ENCODE assay signal across 8 cellular contexts in the genomic region with DNA sequence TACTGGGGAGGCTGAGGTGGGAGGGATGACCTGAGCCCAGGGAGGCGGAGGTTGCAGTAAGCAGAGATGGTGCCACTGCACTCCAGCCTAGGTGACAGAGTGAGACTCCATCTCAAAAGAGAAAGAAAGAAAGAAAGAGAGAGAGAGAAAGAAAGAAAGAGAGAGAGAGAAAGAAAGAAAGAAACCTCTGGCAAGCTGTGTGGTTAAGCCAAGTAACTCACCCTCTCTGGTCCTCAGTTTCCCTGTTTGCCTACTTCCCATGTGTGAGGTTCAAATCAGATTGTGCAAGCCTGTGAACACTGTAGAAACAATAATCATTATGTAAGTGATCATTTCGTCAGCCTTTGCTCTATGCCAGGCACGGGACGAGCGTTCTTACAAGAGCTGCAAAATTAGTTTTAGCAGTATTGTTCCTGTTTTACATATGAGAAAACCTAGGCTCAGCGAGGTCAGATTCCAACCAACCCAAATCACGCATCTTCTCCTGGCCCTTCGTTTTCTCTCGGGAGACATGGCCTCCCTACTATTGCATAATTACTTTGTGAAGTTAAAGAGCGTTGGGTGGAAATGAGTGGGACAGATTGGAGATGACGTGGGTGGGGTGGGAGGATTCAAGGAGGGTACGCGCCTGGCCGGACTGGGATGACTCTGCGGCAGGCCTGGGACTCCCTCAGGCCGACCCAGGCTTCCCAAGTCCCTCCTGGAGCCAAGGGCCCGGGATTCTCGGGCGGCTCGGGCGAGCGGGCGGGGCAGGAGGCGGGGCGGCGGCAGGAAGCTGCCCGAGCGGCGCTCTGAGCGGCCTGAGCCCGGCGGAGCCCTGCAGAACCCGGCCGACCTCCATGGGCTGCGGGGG.
DNase-seq lines count a peak whose midpoint lies in the region; ATAC-seq and TF ChIP-seq lines count a peak whose summit lies in the region.

A gene with protein sequence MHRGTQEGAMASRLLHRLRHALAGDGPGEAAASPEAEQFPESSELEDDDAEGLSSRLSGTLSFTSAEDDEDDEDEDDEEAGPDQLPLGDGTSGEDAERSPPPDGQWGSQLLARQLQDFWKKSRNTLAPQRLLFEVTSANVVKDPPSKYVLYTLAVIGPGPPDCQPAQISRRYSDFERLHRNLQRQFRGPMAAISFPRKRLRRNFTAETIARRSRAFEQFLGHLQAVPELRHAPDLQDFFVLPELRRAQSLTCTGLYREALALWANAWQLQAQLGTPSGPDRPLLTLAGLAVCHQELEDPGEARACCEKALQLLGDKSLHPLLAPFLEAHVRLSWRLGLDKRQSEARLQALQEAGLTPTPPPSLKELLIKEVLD (plus strand): TSS at position 770 of the 853 bp plus-strand sequence. CDS start 121 bp downstream, outside the sequence.

- no peaks in the 10 kb centered on the region for H3K27me3 ChIP-seq in iPS-20b (ENCODE audit: insufficient read depth, low read length)

- H3K4me3 ChIP-seq in GM08714 (ENCODE audit: low read length) (peak within 1 kb of the TSS; percentile 65; the same call in 1 of the 2 replicates), iPS-20b (ENCODE audit: low read length) (peak within 1 kb of the TSS; percentile 67), retinal pigment epithelial cell (ENCODE audit: low read length) (peak within 1 kb of the TSS; percentile 65)

- H3K9me3 ChIP-seq in iPS-20b (ENCODE audit: insufficient read depth, low read depth, low read length), result no peaks in the 10 kb centered on the region

- TF ChIP-seq RAD21 in Ishikawa (IDR thresholded peaks at IDR 0.05; ENCODE audit: low read depth), result no peak

- no peak for TF ChIP-seq EP300 in Ishikawa (IDR thresholded peaks at IDR 0.05; ENCODE audit: borderline replicate concordance)

- DNase-seq in central memory CD4-positive, alpha-beta T cell, result peak; percentile 18
- peak; percentile 38 for DNase-seq in retinal pigment epithelial cell (ENCODE audit: low read depth)

- H3K36me3 ChIP-seq in iPS-20b (ENCODE audit: insufficient read depth, low read depth, low read length), result peaks cover 10% of the 10 kb centered on the region

- H3K4me1 ChIP-seq in iPS-20b (ENCODE audit: insufficient read depth, low read length), result peaks cover 3% of the 10 kb centered on the region

- no peak for TF ChIP-seq CTCF in retinal pigment epithelial cell (conservative IDR thresholded peaks at IDR 0.05; ENCODE audit: low read depth, low read length)

- peak within 1 kb of the TSS; percentile 32 for H3K27ac ChIP-seq in iPS-20b (ENCODE audit: low read length)

- H3K9ac ChIP-seq in iPS-20b (ENCODE audit: low read depth, low read length), result peak within 1 kb of the TSS; percentile 71; the same call in 1 of the 2 replicates

- ATAC-seq in SK-N-SH treated with all-trans-retinoic acid at 6 μM for 48 hours (peak; percentile 96), GM18873 (IDR thresholded peaks at IDR 0.05; ENCODE audit: low FRiP score, unreplicated experiment) (no peak), GM19463 (IDR thresholded peaks at IDR 0.05; ENCODE audit: unreplicated experiment) (no peak)

TF ChIP-seq in Ishikawa, 13 proteins besides CTCF, POLR2A, EP300 and RAD21:
- TF ChIP-seq CEBPB (IDR thresholded peaks at IDR 0.05) (peak; percentile 80), YY1 (IDR thresholded peaks at IDR 0.05; ENCODE audit: low read depth) (no peak)

TF ChIP-seq in SK-N-SH treated with all-trans-retinoic acid at 6 μM for 48 hours, 23 proteins besides CTCF, POLR2A, EP300 and RAD21:
- TF ChIP-seq, protein P1, sequence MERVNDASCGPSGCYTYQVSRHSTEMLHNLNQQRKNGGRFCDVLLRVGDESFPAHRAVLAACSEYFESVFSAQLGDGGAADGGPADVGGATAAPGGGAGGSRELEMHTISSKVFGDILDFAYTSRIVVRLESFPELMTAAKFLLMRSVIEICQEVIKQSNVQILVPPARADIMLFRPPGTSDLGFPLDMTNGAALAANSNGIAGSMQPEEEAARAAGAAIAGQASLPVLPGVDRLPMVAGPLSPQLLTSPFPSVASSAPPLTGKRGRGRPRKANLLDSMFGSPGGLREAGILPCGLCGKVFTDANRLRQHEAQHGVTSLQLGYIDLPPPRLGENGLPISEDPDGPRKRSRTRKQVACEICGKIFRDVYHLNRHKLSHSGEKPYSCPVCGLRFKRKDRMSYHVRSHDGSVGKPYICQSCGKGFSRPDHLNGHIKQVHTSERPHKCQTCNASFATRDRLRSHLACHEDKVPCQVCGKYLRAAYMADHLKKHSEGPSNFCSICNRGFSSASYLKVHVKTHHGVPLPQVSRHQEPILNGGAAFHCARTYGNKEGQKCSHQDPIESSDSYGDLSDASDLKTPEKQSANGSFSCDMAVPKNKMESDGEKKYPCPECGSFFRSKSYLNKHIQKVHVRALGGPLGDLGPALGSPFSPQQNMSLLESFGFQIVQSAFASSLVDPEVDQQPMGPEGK (CRISPR knock-in tag; IDR thresholded peaks at IDR 0.05; ENCODE audit: borderline replicate concordance), result no peak
- TF ChIP-seq, protein P2, sequence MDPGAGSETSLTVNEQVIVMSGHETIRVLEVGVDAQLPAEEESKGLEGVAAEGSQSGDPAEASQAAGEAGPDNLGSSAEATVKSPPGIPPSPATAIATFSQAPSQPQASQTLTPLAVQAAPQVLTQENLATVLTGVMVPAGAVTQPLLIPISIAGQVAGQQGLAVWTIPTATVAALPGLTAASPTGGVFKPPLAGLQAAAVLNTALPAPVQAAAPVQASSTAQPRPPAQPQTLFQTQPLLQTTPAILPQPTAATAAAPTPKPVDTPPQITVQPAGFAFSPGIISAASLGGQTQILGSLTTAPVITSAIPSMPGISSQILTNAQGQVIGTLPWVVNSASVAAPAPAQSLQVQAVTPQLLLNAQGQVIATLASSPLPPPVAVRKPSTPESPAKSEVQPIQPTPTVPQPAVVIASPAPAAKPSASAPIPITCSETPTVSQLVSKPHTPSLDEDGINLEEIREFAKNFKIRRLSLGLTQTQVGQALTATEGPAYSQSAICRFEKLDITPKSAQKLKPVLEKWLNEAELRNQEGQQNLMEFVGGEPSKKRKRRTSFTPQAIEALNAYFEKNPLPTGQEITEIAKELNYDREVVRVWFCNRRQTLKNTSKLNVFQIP (CRISPR knock-in tag; IDR thresholded peaks at IDR 0.05; ENCODE audit: borderline replicate concordance, low read depth), result no peak
- TF ChIP-seq ISL1 (CRISPR knock-in tag; IDR thresholded peaks at IDR 0.05) (no peak), TOX (CRISPR knock-in tag; IDR thresholded peaks at IDR 0.05; ENCODE audit: borderline replicate concordance) (no peak), ESRRG (CRISPR knock-in tag; IDR thresholded peaks at IDR 0.05) (no peak), TCF4 (CRISPR knock-in tag; IDR thresholded peaks at IDR 0.05; ENCODE audit: borderline replicate concordance) (no peak), ZNF70 (CRISPR knock-in tag; IDR thresholded peaks at IDR 0.05) (no peak; the same call in 1 of the 2 replicates), ZFP30 (CRISPR knock-in tag; IDR thresholded peaks at IDR 0.05) (no peak), SNAI2 (CRISPR knock-in tag; IDR thresholded peaks at IDR 0.05) (no peak), BACH2 (CRISPR knock-in tag; IDR thresholded peaks at IDR 0.05; ENCODE audit: borderline replicate concordance) (no peak), CREB5 (CRISPR knock-in tag; IDR thresholded peaks at IDR 0.05; ENCODE audit: low read depth) (no peak)
- TF ChIP-seq, protein P3, sequence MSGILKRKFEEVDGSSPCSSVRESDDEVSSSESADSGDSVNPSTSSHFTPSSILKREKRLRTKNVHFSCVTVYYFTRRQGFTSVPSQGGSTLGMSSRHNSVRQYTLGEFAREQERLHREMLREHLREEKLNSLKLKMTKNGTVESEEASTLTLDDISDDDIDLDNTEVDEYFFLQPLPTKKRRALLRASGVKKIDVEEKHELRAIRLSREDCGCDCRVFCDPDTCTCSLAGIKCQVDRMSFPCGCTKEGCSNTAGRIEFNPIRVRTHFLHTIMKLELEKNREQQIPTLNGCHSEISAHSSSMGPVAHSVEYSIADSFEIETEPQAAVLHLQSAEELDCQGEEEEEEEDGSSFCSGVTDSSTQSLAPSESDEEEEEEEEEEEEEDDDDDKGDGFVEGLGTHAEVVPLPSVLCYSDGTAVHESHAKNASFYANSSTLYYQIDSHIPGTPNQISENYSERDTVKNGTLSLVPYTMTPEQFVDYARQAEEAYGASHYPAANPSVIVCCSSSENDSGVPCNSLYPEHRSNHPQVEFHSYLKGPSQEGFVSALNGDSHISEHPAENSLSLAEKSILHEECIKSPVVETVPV (CRISPR knock-in tag; IDR thresholded peaks at IDR 0.05), result no peak
